In genomic region chr15:59528965-59529402, GRCh38 we compare ENCODE assay signal across 8 cellular contexts.
DNase-seq lines count a peak whose midpoint lies in the region; ATAC-seq lines count a peak whose summit lies in the region.

No MANE protein-coding gene starts in this region.

- ATAC-seq in HG03066 (IDR thresholded peaks at IDR 0.05; ENCODE audit: low read depth, unreplicated experiment) (peak; percentile 71), GM19467 (IDR thresholded peaks at IDR 0.05; ENCODE audit: unreplicated experiment) (no peak)

- peak; percentile 80 for DNase-seq in COR-L47 (lab: John Stamatoyannopoulos, UW)
- peak; percentile 88 for DNase-seq in NCI-H510A treated with DMSO at 0.1 percent for 48 hours (lab: John Stamatoyannopoulos, UW)
- peak; percentile 46 for DNase-seq in activated CD4-positive, alpha-beta T cell treated with anti-CD3 and anti-CD28 coated beads for 1 hour
- DNase-seq in cerebellar cortex (ENCODE audit: low spot score), result peak; percentile 89
- DNase-seq in kidney tubule cell (ENCODE audit: low spot score), result peak; percentile 92
- peak; percentile 46 for DNase-seq in stimulated activated CD4-positive, alpha-beta T cell treated with anti-CD3 and anti-CD28 coated beads, Interleukin-2, amount 100 ng/mL, for 4 hours (ENCODE audit: low read depth)
